Comparison of ENCODE assay signal across 1 cellular context in the genomic region with DNA sequence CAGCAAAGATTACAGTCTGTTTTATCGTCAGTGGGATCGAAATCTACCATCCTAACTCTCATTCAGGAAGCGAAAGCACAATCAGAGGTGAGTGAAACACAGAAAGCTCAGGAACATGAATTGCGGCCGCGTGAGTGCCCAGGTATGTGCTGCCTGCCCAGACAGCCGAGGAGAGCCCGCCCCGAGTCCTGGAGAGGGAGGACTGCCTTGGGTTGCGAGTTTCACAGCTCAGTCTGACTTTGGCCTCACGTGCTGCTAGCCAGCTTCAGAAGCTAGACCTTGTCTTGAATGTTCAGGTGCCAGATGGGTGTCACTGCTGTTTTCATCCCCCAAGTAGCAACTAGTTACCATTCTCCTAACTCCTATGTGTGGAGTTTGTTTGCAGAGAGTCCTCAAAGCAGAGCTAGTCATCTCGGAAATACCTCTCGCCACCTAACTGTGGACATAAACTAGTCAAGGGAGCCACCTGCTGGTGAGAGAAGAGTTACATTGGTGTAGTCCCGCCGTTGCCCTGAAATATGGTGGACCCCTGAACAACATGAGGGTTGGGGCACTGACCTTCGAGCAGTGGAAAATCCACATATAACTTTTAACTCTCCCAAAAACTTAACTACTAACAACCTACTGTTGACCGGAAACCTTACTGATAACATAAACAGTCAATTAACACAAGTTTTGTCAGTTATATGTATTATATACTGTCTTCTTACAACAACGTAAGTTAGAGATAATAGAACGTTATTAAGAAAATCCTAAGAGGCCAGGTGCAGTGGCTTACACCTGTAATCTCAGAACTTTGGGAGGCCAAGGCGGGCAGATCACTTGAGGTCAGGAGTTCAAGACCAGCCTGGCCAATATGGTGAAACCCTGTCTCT.
A peak's percentile ranks its signal among the peaks of the same experiment; 100 is the strongest.
TF ChIP-seq lines count a peak whose summit lies in the region.

No MANE protein-coding gene starts in this region.

TF ChIP-seq in K562, 482 proteins besides CTCF, POLR2A, EP300 and RAD21 (continued from another document):
- peak; percentile 38; the same call in 1 of the 2 replicates for TF ChIP-seq CTBP1 (IDR thresholded peaks at IDR 0.05; ENCODE audit: borderline replicate concordance)
- 0 out of 4 replicates have a peak, but pooled peaks of 1 of the 2 experiments have one; percentile 38 for TF ChIP-seq ARNT (IDR thresholded peaks at IDR 0.05)
- 0 out of 4 replicates have a peak, but pooled peaks of 1 of the 2 experiments have one; percentile 26 for TF ChIP-seq TEAD1 (CRISPR knock-in tag; IDR thresholded peaks at IDR 0.05)
- TF ChIP-seq, protein P1, sequence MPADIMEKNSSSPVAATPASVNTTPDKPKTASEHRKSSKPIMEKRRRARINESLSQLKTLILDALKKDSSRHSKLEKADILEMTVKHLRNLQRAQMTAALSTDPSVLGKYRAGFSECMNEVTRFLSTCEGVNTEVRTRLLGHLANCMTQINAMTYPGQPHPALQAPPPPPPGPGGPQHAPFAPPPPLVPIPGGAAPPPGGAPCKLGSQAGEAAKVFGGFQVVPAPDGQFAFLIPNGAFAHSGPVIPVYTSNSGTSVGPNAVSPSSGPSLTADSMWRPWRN (IDR thresholded peaks at IDR 0.05; ENCODE audit: low read depth), result no peak
- TF ChIP-seq YY1 (IDR thresholded peaks at IDR 0.05; ENCODE audit: borderline replicate concordance in 1 of 3, control insufficient read depth in 1 of 3, extremely low read depth in 1 of 3, insufficient read depth in 3 of 3, insufficient read length in 1 of 3, insufficient replicate concordance in 2 of 3, low read depth in 1 of 3, low read length in 2 of 3), result peak in 2 of 3 experiments; percentile 15 to 54
- 0 out of 2 replicates have a peak, but pooled peaks have one; percentile 44 for TF ChIP-seq MTA3 (IDR thresholded peaks at IDR 0.05; ENCODE audit: borderline replicate concordance)
- no peak for TF ChIP-seq MCM2 (IDR thresholded peaks at IDR 0.05; ENCODE audit: low read depth)
- TF ChIP-seq CREM (IDR thresholded peaks at IDR 0.05; ENCODE audit: low read depth), result peak; percentile 36; the same call in 1 of the 2 replicates
- TF ChIP-seq NRF1 (conservative IDR thresholded peaks at IDR 0.05 in 1 of 2, IDR thresholded peaks at IDR 0.05 in 1 of 2), result 0 out of 4 replicates have a peak, but pooled peaks of 1 of the 2 experiments have one; percentile 12
- TF ChIP-seq MAZ (CRISPR knock-in tag; conservative IDR thresholded peaks at IDR 0.05 in 1 of 2, IDR thresholded peaks at IDR 0.05 in 1 of 2), result 0 out of 4 replicates have a peak, but pooled peaks of 1 of the 2 experiments have one; percentile 16
